1 cellular context compared by ENCODE assay signal in genomic region chr1:155847823-155848529, GRCh38.
A peak's percentile ranks its signal among the peaks of the same experiment; 100 is the strongest.
TF ChIP-seq lines count a peak whose summit lies in the region.

No MANE protein-coding gene starts in this region.

TF ChIP-seq in GM12878, 131 proteins besides CTCF, POLR2A, EP300 and RAD21:
- TF ChIP-seq BMI1 (IDR thresholded peaks at IDR 0.05; ENCODE audit: borderline replicate concordance) (peak; percentile 57; the same call in 1 of the 2 replicates), SPI1 (IDR thresholded peaks at IDR 0.05; ENCODE audit: borderline replicate concordance, insufficient read depth, low read depth, low read length) (no peak), ZNF274 (IDR thresholded peaks at IDR 0.05; ENCODE audit: insufficient read depth, insufficient read length) (no peak), ZBTB4 (CRISPR knock-in tag; IDR thresholded peaks at IDR 0.05) (no peak), IRF4 (IDR thresholded peaks at IDR 0.05; ENCODE audit: low read depth, low read length) (no peak), SRF (IDR thresholded peaks at IDR 0.05; ENCODE audit: low read depth in 2 of 2, low read length in 2 of 2) (peak in 1 of 2 experiments; percentile 80; a peak in 2 of 4 replicates), PAX8 (IDR thresholded peaks at IDR 0.05) (no peak), YY1 (IDR thresholded peaks at IDR 0.05; ENCODE audit: low read depth, low read length) (peak; percentile 11; the same call in 1 of the 2 replicates), CBFB (IDR thresholded peaks at IDR 0.05; ENCODE audit: low read depth) (no peak)
